ENCODE assay signal across 8 cellular contexts in genomic region chr10:50260791-50261281, GRCh38. TPM values are rescaled to one million over a fixed set of nuclear protein-coding genes. Genes with fewer than 3 reads are reported as not detected.
A peak's percentile ranks its signal among the peaks of the same experiment; 100 is the strongest.
DNase-seq lines count a peak whose midpoint lies in the region; ATAC-seq and TF ChIP-seq lines count a peak whose summit lies in the region.

No MANE protein-coding gene starts in this region.

- no peaks in the 10 kb centered on the region for H3K36me3 Mint-ChIP-seq in activated naive CD4-positive, alpha-beta T cell treated with anti-CD3 and anti-CD28 coated beads, Interleukin-2, amount 10 ng/mL, durations not matched to agents 7 days and 5 days

- DNase-seq in GM13977 (ENCODE audit: low spot score) = peak; percentile 74
- DNase-seq in astrocyte of the hippocampus (ENCODE audit: low read depth, low spot score) = peak; percentile 7
- DNase-seq in activated naive CD4-positive, alpha-beta T cell treated with anti-CD3 and anti-CD28 coated beads, Interleukin-2, amount 10 ng/mL, durations not matched to agents 7 days and 5 days = no peak
- DNase-seq in mucosa of gallbladder (ENCODE audit: low spot score) = no peak
- no peak for DNase-seq in dedifferentiated amniotic fluid mesenchymal stem cell (ENCODE audit: extremely low spot score)
- no peak for DNase-seq in middle frontal gyrus (ENCODE audit: extremely low spot score, low spot score)

- peaks cover 30% of the 10 kb centered on the region for H3K27me3 Mint-ChIP-seq in activated naive CD4-positive, alpha-beta T cell treated with anti-CD3 and anti-CD28 coated beads, Interleukin-2, amount 10 ng/mL, durations not matched to agents 7 days and 5 days

- peaks cover 8% of the 10 kb centered on the region for H3K4me1 Mint-ChIP-seq in activated naive CD4-positive, alpha-beta T cell treated with anti-CD3 and anti-CD28 coated beads, Interleukin-2, amount 10 ng/mL, durations not matched to agents 7 days and 5 days

- H3K9me3 Mint-ChIP-seq in activated naive CD4-positive, alpha-beta T cell treated with anti-CD3 and anti-CD28 coated beads, Interleukin-2, amount 10 ng/mL, durations not matched to agents 7 days and 5 days = no peaks in the 10 kb centered on the region

- no peak overlapping the region for H3K27ac Mint-ChIP-seq in activated naive CD4-positive, alpha-beta T cell treated with anti-CD3 and anti-CD28 coated beads, Interleukin-2, amount 10 ng/mL, durations not matched to agents 7 days and 5 days

- ATAC-seq in GM21360 (IDR thresholded peaks at IDR 0.05; ENCODE audit: unreplicated experiment) (peak; percentile 97), HG03457 (IDR thresholded peaks at IDR 0.05; ENCODE audit: unreplicated experiment) (peak; percentile 99)

- TF ChIP-seq CTCF in GM13977 (IDR thresholded peaks at IDR 0.05; ENCODE audit: extremely low read depth, insufficient read depth, missing control alignments) = no peak

- in situ Hi-C loops in GM13977 (cut with MboI; ENCODE audit: low pct_unique_long_range_greater_than_20kb, low sequenced_read_pairs, unreplicated experiment) = no loop called here

- no peak overlapping the region for H3K4me3 Mint-ChIP-seq in activated naive CD4-positive, alpha-beta T cell treated with anti-CD3 and anti-CD28 coated beads, Interleukin-2, amount 10 ng/mL, durations not matched to agents 7 days and 5 days

- CTCF ChIA-PET in activated naive CD4-positive, alpha-beta T cell treated with anti-CD3 and anti-CD28 coated beads, Interleukin-2, amount 10 ng/mL, durations not matched to agents 7 days and 5 days (lab: Charles Lee) = interaction anchor here (0.7 kb wide), 1 partner anchor 666 kb away, joined by 6 read pairs; no protein-coding TSS in a partner anchor

RNA-seq across cellular contexts. Expression of gene ASAH2, which starts 9.5 kb away (rescaled TPM):
- total RNA-seq in mucosa of gallbladder = 2.8 TPM

Comparison
In these comparisons a context has a peak if more than half of its experiments do, and no peak if none do; other contexts are left out.
1. DNase-seq: peak in GM13977 (single experiment) and astrocyte of the hippocampus (single experiment); none in activated naive CD4-positive, alpha-beta T cell treated with anti-CD3 and anti-CD28 coated beads, Interleukin-2, amount 10 ng/mL, durations not matched to agents 7 days and 5 days (single experiment), mucosa of gallbladder (single experiment), dedifferentiated amniotic fluid mesenchymal stem cell (single experiment) and middle frontal gyrus (single experiment).